ENCODE assay signal across 9 cellular contexts in the genomic region with DNA sequence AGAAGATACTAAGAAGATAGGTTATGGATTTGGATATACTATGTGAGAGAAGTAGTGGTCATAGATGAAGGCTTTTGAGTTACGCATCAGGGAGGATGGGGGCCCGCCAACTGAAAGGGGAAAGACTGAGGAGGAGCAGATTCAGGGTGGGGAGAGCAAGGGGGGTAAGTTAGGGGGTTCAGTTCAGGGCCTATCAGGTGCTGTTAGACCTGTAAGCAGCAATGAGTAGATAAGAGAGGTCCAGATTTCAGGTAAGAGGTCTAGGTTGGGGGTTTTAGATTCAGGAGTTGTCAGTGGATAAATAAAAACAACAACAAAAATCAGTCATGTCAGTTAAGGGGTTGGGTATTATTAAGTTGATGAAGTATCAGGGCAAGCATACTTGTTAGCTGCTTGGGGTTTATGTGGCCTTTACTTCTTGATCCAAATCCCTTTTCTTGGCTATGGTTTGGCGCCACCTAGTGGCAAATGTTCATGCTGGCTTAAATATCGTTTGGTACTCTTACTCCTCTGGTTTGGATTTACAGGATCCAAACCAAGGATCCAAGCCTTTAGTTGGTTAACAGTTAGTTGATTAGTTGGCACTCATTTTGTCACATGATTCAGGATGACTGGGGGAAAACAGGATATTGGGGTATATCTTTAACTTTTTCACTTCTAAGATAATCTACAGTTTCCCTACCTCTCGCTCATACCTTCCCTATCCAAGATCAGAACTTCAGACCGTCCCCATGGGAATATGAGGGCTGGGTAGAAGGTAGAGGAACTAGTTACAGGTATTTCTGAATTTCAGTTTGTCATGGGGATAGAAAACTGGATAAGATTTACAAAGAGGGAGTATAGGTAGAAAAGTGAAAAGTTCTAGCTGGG.
DNase-seq lines count a peak whose midpoint lies in the region; ATAC-seq lines count a peak whose summit lies in the region.
"Had no signal": no experiment of that assay in that cellular context is flagged by ENCODE, and none has a peak within 500 bp of the region (broad histone marks: within the 10 kb centered on the region; RNA-seq: fewer than 3 reads in every experiment).

No MANE protein-coding gene starts in this region.

- H3K27me3 Mint-ChIP-seq in naive thymus-derived CD4-positive, alpha-beta T cell = no peaks in the 10 kb centered on the region
- H3K27me3 Mint-ChIP-seq: dendritic cell treated with granulocyte-macrophage colony-stimulating factor and Interleukin-4, amounts not matched to agents 40 ng/mL and 50 ng/mL, for 4 days had no signal

- no peak overlapping the region for H3K4me3 ChIP-seq in naive thymus-derived CD4-positive, alpha-beta T cell (ENCODE audit: low read length)

- peaks cover 6 to 28% (median 13%) of the 10 kb centered on the region in 5 donors for H3K36me3 Mint-ChIP-seq in naive thymus-derived CD4-positive, alpha-beta T cell

- POLR2A ChIA-PET in naive thymus-derived CD4-positive, alpha-beta T cell (lab: Charles Lee) = interaction anchor here (0.5 to 1.0 kb wide), 2 partner anchors 63 to 154 kb away, joined by 3 read pairs; no protein-coding TSS in a partner anchor

- peaks cover 0 to 19% (median 5%) of the 10 kb centered on the region in 3 experiments for H3K36me3 ChIP-seq in naive thymus-derived CD4-positive, alpha-beta T cell (ENCODE audit: control insufficient read depth in 2 of 3, insufficient read depth in 3 of 3, low read length in 3 of 3)

- H3K27me3 ChIP-seq in naive thymus-derived CD4-positive, alpha-beta T cell (ENCODE audit: control insufficient read depth in 2 of 2, insufficient read depth in 2 of 2, low read length in 2 of 2) = no peaks in the 10 kb centered on the region

- intact Hi-C loops in naive thymus-derived CD4-positive, alpha-beta T cell (cut with micrococcal nuclease) = loop anchor here (1.0 to 5.0 kb wide), 9 partner anchors 16 to 350 kb away; a partner anchor contains a TSS

- peaks cover 9 to 13% of the 10 kb centered on the region in 2 donors for H3K4me1 ChIP-seq in naive thymus-derived CD4-positive, alpha-beta T cell (ENCODE audit: control insufficient read depth in 2 of 2, insufficient read depth in 2 of 2, low read length in 2 of 2)

- DNase-seq in DMS53 (lab: John Stamatoyannopoulos, UW) (peak; percentile 81), KBM-7 (peak; percentile 88), OCI-M1 (lab: John Stamatoyannopoulos, UW) (peak; percentile 80), activated T-cell treated with anti-CD3 and anti-CD28 coated beads for 24 hours (ENCODE audit: low read depth) (peak; percentile 74)
- DNase-seq in naive thymus-derived CD4-positive, alpha-beta T cell = peak; percentile 64 to 80 (median 75)
- DNase-seq in stimulated activated CD8-positive, alpha-beta memory T cell treated with anti-CD3 and anti-CD28 coated beads, Interleukin-7, amount 100 ng/mL, for 48 hours (ENCODE audit: extremely low read depth in 1 of 2, low read depth in 1 of 2) = peak; percentile 33 to 70

- in situ Hi-C loops in KBM-7 (cut with MboI; ENCODE audit: low pct_unique_long_range_greater_than_20kb, low sequenced_read_pairs) = no loop called here

- H3K4me3 Mint-ChIP-seq in naive thymus-derived CD4-positive, alpha-beta T cell = peak overlapping the region in 2 of 10 donors; percentile 6 to 51
- H3K4me3 Mint-ChIP-seq: dendritic cell treated with granulocyte-macrophage colony-stimulating factor and Interleukin-4, amounts not matched to agents 40 ng/mL and 50 ng/mL, for 4 days had no signal

- H3K27ac Mint-ChIP-seq in naive thymus-derived CD4-positive, alpha-beta T cell = peak overlapping the region in 8 of 9 donors; percentile 38 to 89 (median 77)
- H3K27ac Mint-ChIP-seq: dendritic cell treated with granulocyte-macrophage colony-stimulating factor and Interleukin-4, amounts not matched to agents 40 ng/mL and 50 ng/mL, for 4 days had no signal

- peak; percentile 64 for ATAC-seq in esophagus mucosa
- peak; percentile 91 for ATAC-seq in naive thymus-derived CD4-positive, alpha-beta T cell
- ATAC-seq in GM21717 (IDR thresholded peaks at IDR 0.05; ENCODE audit: unreplicated experiment) = no peak

- no peaks in the 10 kb centered on the region for H3K9me3 Mint-ChIP-seq in naive thymus-derived CD4-positive, alpha-beta T cell
- H3K9me3 Mint-ChIP-seq: dendritic cell treated with granulocyte-macrophage colony-stimulating factor and Interleukin-4, amounts not matched to agents 40 ng/mL and 50 ng/mL, for 4 days had no signal

- H3K4me1 Mint-ChIP-seq in naive thymus-derived CD4-positive, alpha-beta T cell = peaks cover 13 to 70% (median 54%) of the 10 kb centered on the region in 7 donors

- CTCF ChIA-PET in naive thymus-derived CD4-positive, alpha-beta T cell (lab: Charles Lee) = interaction anchor here (0.6 to 3.6 kb wide), 12 partner anchors 9 to 418 kb away, joined by 3 to 25 read pairs (median 3); a partner anchor contains a TSS

- no peaks in the 10 kb centered on the region for H3K9me3 ChIP-seq in naive thymus-derived CD4-positive, alpha-beta T cell (ENCODE audit: control insufficient read depth in 2 of 3, low read length in 3 of 3)

- peak overlapping the region; percentile 54 for H3K27ac ChIP-seq in naive thymus-derived CD4-positive, alpha-beta T cell (ENCODE audit: low read depth, low read length)
